ENCODE assay signal across 24 cellular contexts in the genomic region with DNA sequence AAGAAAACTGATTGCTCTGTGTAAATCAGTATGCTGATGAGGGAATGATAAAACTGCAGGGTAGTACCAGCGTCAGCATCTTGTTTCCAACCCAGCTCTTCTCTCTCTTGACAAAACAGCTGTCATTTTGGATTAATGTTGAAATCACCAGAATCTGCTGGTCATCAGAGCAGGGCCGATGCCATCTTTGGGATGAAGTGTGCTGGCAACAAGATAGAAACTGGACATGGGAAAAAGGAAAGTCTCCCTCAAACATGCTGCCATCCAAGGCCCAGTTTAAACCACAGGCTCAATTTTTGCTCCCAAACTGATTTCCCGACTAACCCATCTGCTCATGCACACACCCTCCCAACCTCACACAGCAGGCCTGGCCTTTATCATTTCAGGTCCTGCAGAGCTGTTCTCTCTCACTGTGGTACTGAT.
DNase-seq lines count a peak whose midpoint lies in the region; ATAC-seq and TF ChIP-seq lines count a peak whose summit lies in the region.
"Had no signal": no experiment of that assay in that cellular context is flagged by ENCODE, and none has a peak within 500 bp of the region (broad histone marks: within the 10 kb centered on the region; RNA-seq: fewer than 3 reads in every experiment).

No MANE protein-coding gene starts in this region.

- H3K4me1 Mint-ChIP-seq in H9 (no peaks in the 10 kb centered on the region), endodermal cell (peaks cover 39% of the 10 kb centered on the region)
- H3K4me1 Mint-ChIP-seq in stimulated activated memory B cell treated with anti-CD40 and anti-IgM and Interleukin-4, amounts not matched to agents 10 μg/mL and 1 μg/mL and 100 μg/mL, for 72 hours, result peaks cover 14% of the 10 kb centered on the region
- no peaks in the 10 kb centered on the region for H3K4me1 Mint-ChIP-seq in activated T-cell treated with anti-CD3 and anti-CD28 coated beads, Interleukin-2, amount 50 U/mL, for 4 hours (ENCODE audit: low read depth)
- no peaks in the 10 kb centered on the region for H3K4me1 Mint-ChIP-seq in activated CD4-positive, alpha-beta T cell treated with anti-CD3 and anti-CD28 coated beads, Interleukin-2, amount 10 ng/mL, durations not matched to agents 7 days and 5 days
- H3K4me1 Mint-ChIP-seq: CD4-positive, alpha-beta memory T cell had no signal

- CTCF ChIA-PET in activated CD4-positive, alpha-beta T cell treated with anti-CD3 and anti-CD28 coated beads, Interleukin-2, amount 10 ng/mL, durations not matched to agents 7 days and 5 days (lab: Charles Lee), result no interaction called here

- H3K4me1 ChIP-seq in H9 (ENCODE audit: insufficient read depth, low read length), result no peaks in the 10 kb centered on the region
- H3K4me1 ChIP-seq in endodermal cell (ENCODE audit: control insufficient read depth, insufficient read depth, low read length), result peaks cover 9% of the 10 kb centered on the region
- H3K4me1 ChIP-seq: A549 had no signal

- H3K23ac ChIP-seq in H9 (ENCODE audit: insufficient read length, low read depth, low read length), result no peak overlapping the region

- no peaks in the 10 kb centered on the region for H3K27me3 ChIP-seq in H9 (ENCODE audit: insufficient read depth, low read length)
- H3K27me3 ChIP-seq in endodermal cell (ENCODE audit: control insufficient read depth, insufficient read depth, low read length, poor library complexity, severe bottlenecking), result no peaks in the 10 kb centered on the region

- H3K27ac ChIP-seq in H9 (ENCODE audit: insufficient read length, low read depth, low read length), result no peak overlapping the region
- H3K27ac ChIP-seq in endodermal cell (ENCODE audit: low read depth, low read length), result peak overlapping the region; percentile 9
- H3K27ac ChIP-seq: A549, HL-60, KMS-11 had no signal

- no peak overlapping the region for H3K4me3 Mint-ChIP-seq in H9
- H3K4me3 Mint-ChIP-seq in endodermal cell, result no peak overlapping the region
- no peak overlapping the region for H3K4me3 Mint-ChIP-seq in stimulated activated memory B cell treated with anti-CD40 and anti-IgM and Interleukin-4, amounts not matched to agents 10 μg/mL and 1 μg/mL and 100 μg/mL, for 72 hours
- no peak overlapping the region for H3K4me3 Mint-ChIP-seq in activated T-cell treated with anti-CD3 and anti-CD28 coated beads, Interleukin-2, amount 50 U/mL, for 4 hours
- no peak overlapping the region for H3K4me3 Mint-ChIP-seq in activated CD4-positive, alpha-beta T cell treated with anti-CD3 and anti-CD28 coated beads, Interleukin-2, amount 10 ng/mL, durations not matched to agents 7 days and 5 days
- H3K4me3 Mint-ChIP-seq: CD4-positive, alpha-beta memory T cell; IgD-negative memory B cell had no signal

- H3K4ac ChIP-seq in H9 (ENCODE audit: low read depth, low read length), result no peak overlapping the region

- no peaks in the 10 kb centered on the region for H3K23me2 ChIP-seq in H9 (ENCODE audit: insufficient read length, low read depth, low read length, poor library complexity, severe bottlenecking)

- H3K27ac Mint-ChIP-seq in H9, result peak overlapping the region in 2 of 3 experiments; percentile 16 to 82; a peak in 2 of 7 replicates
- H3K27ac Mint-ChIP-seq in endodermal cell, result no peak overlapping the region
- peak overlapping the region; percentile 18 for H3K27ac Mint-ChIP-seq in stimulated activated memory B cell treated with anti-CD40 and anti-IgM and Interleukin-4, amounts not matched to agents 10 μg/mL and 1 μg/mL and 100 μg/mL, for 72 hours
- H3K27ac Mint-ChIP-seq in activated CD4-positive, alpha-beta T cell treated with anti-CD3 and anti-CD28 coated beads, Interleukin-2, amount 10 ng/mL, durations not matched to agents 7 days and 5 days, result no peak overlapping the region
- H3K27ac Mint-ChIP-seq: CD4-positive, alpha-beta memory T cell had no signal

- no peak overlapping the region for H3K18ac ChIP-seq in H9 (ENCODE audit: insufficient read length, low read depth, low read length)

- H3K36me3 Mint-ChIP-seq in H9 (ENCODE audit: insufficient read depth in 1 of 3, low read depth in 3 of 3) (no peaks in the 10 kb centered on the region), endodermal cell (ENCODE audit: low read depth) (no peaks in the 10 kb centered on the region)
- H3K36me3 Mint-ChIP-seq in stimulated activated memory B cell treated with anti-CD40 and anti-IgM and Interleukin-4, amounts not matched to agents 10 μg/mL and 1 μg/mL and 100 μg/mL, for 72 hours, result peaks cover 6% of the 10 kb centered on the region
- no peaks in the 10 kb centered on the region for H3K36me3 Mint-ChIP-seq in activated T-cell treated with anti-CD3 and anti-CD28 coated beads, Interleukin-2, amount 50 U/mL, for 4 hours (ENCODE audit: insufficient read depth)
- H3K36me3 Mint-ChIP-seq in activated CD4-positive, alpha-beta T cell treated with anti-CD3 and anti-CD28 coated beads, Interleukin-2, amount 10 ng/mL, durations not matched to agents 7 days and 5 days (ENCODE audit: low read depth), result no peaks in the 10 kb centered on the region
- H3K36me3 Mint-ChIP-seq: CD4-positive, alpha-beta memory T cell had no signal

- no peaks in the 10 kb centered on the region for H4K20me1 ChIP-seq in H9 (ENCODE audit: control insufficient read depth, insufficient read depth, insufficient read length)

- H4K91ac ChIP-seq in H9 (ENCODE audit: insufficient read length, low read depth, low read length), result no peak overlapping the region

- no peak overlapping the region for H4K5ac ChIP-seq in H9 (ENCODE audit: insufficient read length, low read depth, low read length)

- H2AK5ac ChIP-seq in H9 (ENCODE audit: insufficient read length, low read length), result no peak overlapping the region

- H4K8ac ChIP-seq in H9 (replicated peaks; ENCODE audit: insufficient read length, low read depth, low read length), result no peak overlapping the region

- WGBS in H9 (ENCODE audit: extremely low coverage, insufficient read length, low lambda C conversion rate), result no CpG with 5 or more reads among the region's 3 CpGs
- 94 to 100% methylated on average over 2 to 3 of the region's 3 CpGs for WGBS in endodermal cell (ENCODE audit: insufficient coverage in 1 of 2, insufficient read length in 1 of 2), 2 experiments

- H3K56ac ChIP-seq in H9 (ENCODE audit: insufficient read length, low read depth, low read length), result no peak overlapping the region

- H3K79me1 ChIP-seq in H9 (ENCODE audit: insufficient read depth, low read depth, low read length, poor library complexity, severe bottlenecking), result no peaks in the 10 kb centered on the region

- no peak overlapping the region for H2BK15ac ChIP-seq in H9 (ENCODE audit: low read depth, low read length)

- no peak overlapping the region for H3K4me2 ChIP-seq in H9 (ENCODE audit: insufficient read depth, insufficient read length, low read length)
- H3K4me2 ChIP-seq: A549, KMS-11 had no signal

- DNase-seq in H9, result no peak
- peak; percentile 77 for DNase-seq in SK-N-DZ (ENCODE audit: low spot score)
- DNase-seq in endodermal cell, result no peak
- no peak for DNase-seq in activated T-cell treated with anti-CD3 and anti-CD28 coated beads, Interleukin-2, amount 50 U/mL, for 4 hours
- DNase-seq in NAMALWA (ENCODE audit: low spot score), result no peak
- DNase-seq in activated CD4-positive, alpha-beta T cell treated with anti-CD3 and anti-CD28 coated beads, Interleukin-2, amount 10 ng/mL, durations not matched to agents 7 days and 5 days, result no peak
- DNase-seq: AML-193; CD4-positive, alpha-beta memory T cell; COR-L47; DMS79 treated with DMSO at 0.1 percent for 48 hours; MM.1S; NCI-H1048; NCI-H187; NCI-H2081 treated with DMSO at 0.1 percent for 48 hours; NCI-H2171; NCI-H226; NCI-H510A; PC-3 had no signal

- H3T11ph ChIP-seq in H9 (ENCODE audit: low read length), result no peak overlapping the region

- H3K9me3 ChIP-seq in H9 (ENCODE audit: control insufficient read depth, low read depth, low read length) (no peaks in the 10 kb centered on the region), endodermal cell (ENCODE audit: control insufficient read depth, low read length) (no peaks in the 10 kb centered on the region)
- H3K9me3 ChIP-seq: A549 had no signal

- no peak overlapping the region for H2BK12ac ChIP-seq in H9 (ENCODE audit: insufficient read length, low read depth, low read length)

- H3K14ac ChIP-seq in H9 (ENCODE audit: insufficient read depth, low read length), result no peak overlapping the region

- H3K27me3 Mint-ChIP-seq in H9 (ENCODE audit: low read depth), result peaks cover 1% of the 10 kb centered on the region; the same call in 1 of the 2 replicates
- H3K27me3 Mint-ChIP-seq in endodermal cell (ENCODE audit: insufficient read depth), result no peaks in the 10 kb centered on the region
- H3K27me3 Mint-ChIP-seq in stimulated activated memory B cell treated with anti-CD40 and anti-IgM and Interleukin-4, amounts not matched to agents 10 μg/mL and 1 μg/mL and 100 μg/mL, for 72 hours, result no peaks in the 10 kb centered on the region
- H3K27me3 Mint-ChIP-seq in activated T-cell treated with anti-CD3 and anti-CD28 coated beads, Interleukin-2, amount 50 U/mL, for 4 hours (ENCODE audit: low read depth), result no peaks in the 10 kb centered on the region
- H3K27me3 Mint-ChIP-seq in activated CD4-positive, alpha-beta T cell treated with anti-CD3 and anti-CD28 coated beads, Interleukin-2, amount 10 ng/mL, durations not matched to agents 7 days and 5 days, result no peaks in the 10 kb centered on the region
- H3K27me3 Mint-ChIP-seq: CD4-positive, alpha-beta memory T cell; IgD-negative memory B cell had no signal

- H3K4me3 ChIP-seq in endodermal cell (ENCODE audit: low read length), result no peak overlapping the region
- H3K4me3 ChIP-seq: A549 had no signal

- H2AFZ ChIP-seq in H9 (ENCODE audit: low read length), result no peak overlapping the region

- ATAC-seq in stimulated activated memory B cell treated with anti-CD40 and anti-IgM and Interleukin-4, amounts not matched to agents 10 μg/mL and 1 μg/mL and 100 μg/mL, for 72 hours, result no peak
- ATAC-seq in activated T-cell treated with anti-CD3 and anti-CD28 coated beads, Interleukin-2, amount 50 U/mL, for 4 hours, result no peak
- ATAC-seq: A549, HCT116, PC-3 had no signal

- H2BK20ac ChIP-seq in H9 (ENCODE audit: low read depth, low read length, poor library complexity, severe bottlenecking), result no peak overlapping the region

- no peak for TF ChIP-seq CTCF in H9 (conservative IDR thresholded peaks at IDR 0.05)
- TF ChIP-seq CTCF in endodermal cell (conservative IDR thresholded peaks at IDR 0.05), result no peak

- H2BK120ac ChIP-seq in H9 (ENCODE audit: low read depth, low read length, poor library complexity, severe bottlenecking), result no peak overlapping the region

- no peak overlapping the region for H2BK5ac ChIP-seq in H9 (ENCODE audit: insufficient read length, low read length)

- no peaks in the 10 kb centered on the region for H3K79me2 ChIP-seq in H9 (ENCODE audit: insufficient read depth, low read length)

- H3K9me3 Mint-ChIP-seq in H9 (no peaks in the 10 kb centered on the region), endodermal cell (no peaks in the 10 kb centered on the region)
- H3K9me3 Mint-ChIP-seq in stimulated activated memory B cell treated with anti-CD40 and anti-IgM and Interleukin-4, amounts not matched to agents 10 μg/mL and 1 μg/mL and 100 μg/mL, for 72 hours, result no peaks in the 10 kb centered on the region
- H3K9me3 Mint-ChIP-seq in activated T-cell treated with anti-CD3 and anti-CD28 coated beads, Interleukin-2, amount 50 U/mL, for 4 hours, result no peaks in the 10 kb centered on the region
- H3K9me3 Mint-ChIP-seq in activated CD4-positive, alpha-beta T cell treated with anti-CD3 and anti-CD28 coated beads, Interleukin-2, amount 10 ng/mL, durations not matched to agents 7 days and 5 days, result no peaks in the 10 kb centered on the region
- H3K9me3 Mint-ChIP-seq: IgD-negative memory B cell had no signal

- POLR2A ChIA-PET in activated CD4-positive, alpha-beta T cell treated with anti-CD3 and anti-CD28 coated beads, Interleukin-2, amount 10 ng/mL, durations not matched to agents 7 days and 5 days (lab: Charles Lee), result no interaction called here

- H3K9ac ChIP-seq in H9 (ENCODE audit: extremely low read depth, insufficient read length, low read length) (no peak overlapping the region), endodermal cell (ENCODE audit: extremely low read depth, low read length, poor library complexity, severe bottlenecking) (no peak overlapping the region)
- H3K9ac ChIP-seq: KMS-11 had no signal

- no peaks in the 10 kb centered on the region for H3K36me3 ChIP-seq in endodermal cell (ENCODE audit: control insufficient read depth, insufficient read depth, low read length)

Comparison
In these comparisons a context has a peak if more than half of its experiments do, and no peak if none do; other contexts are left out.
1. H3K27ac Mint-ChIP-seq: peak in H9 (2 of 3) and stimulated activated memory B cell treated with anti-CD40 and anti-IgM and Interleukin-4, amounts not matched to agents 10 μg/mL and 1 μg/mL and 100 μg/mL, for 72 hours (single experiment); none in endodermal cell (single experiment) and activated CD4-positive, alpha-beta T cell treated with anti-CD3 and anti-CD28 coated beads, Interleukin-2, amount 10 ng/mL, durations not matched to agents 7 days and 5 days (single experiment).